1 cellular context compared by ENCODE assay signal in the genomic region with DNA sequence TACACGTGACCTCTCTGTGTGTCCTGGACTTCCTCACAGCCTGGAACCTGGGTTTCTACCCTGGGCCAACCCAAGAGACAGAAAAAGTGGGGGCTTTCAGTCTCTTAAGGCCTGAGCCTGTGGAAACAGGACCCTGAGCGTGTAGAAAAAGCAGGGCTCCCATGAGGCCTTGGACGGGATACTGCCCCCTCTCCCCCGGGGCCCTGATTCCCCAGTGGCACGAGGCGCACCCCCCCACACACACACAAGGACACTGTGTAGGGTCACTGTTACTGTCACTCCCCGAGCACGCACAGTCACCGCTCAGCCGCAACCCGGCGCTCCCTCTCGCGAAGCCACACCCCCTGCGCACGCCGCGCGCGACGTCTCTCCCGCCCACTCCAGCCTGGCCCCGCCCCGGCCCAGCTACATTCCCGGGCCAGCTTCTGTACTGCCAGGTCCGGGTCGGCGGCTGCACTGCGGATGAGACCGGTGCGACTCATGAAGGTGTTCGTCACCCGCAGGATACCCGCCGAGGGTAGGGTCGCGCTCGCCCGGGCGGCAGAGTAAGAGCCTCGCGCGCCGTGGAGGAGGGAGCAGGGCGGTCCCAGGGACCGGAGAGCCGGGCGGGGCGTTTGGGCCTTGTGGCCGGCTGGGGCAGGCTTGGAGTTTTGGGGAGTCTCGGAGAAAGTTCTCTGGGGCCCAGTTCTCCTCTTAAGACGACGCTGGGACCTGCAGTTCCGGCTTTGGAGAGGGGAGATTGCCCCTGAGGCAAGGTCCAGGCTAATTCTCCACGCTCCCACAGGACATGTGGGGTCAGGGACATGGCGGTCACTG.
TF ChIP-seq lines count a peak whose summit lies in the region.

Gene GRHPR (plus strand): TSS at position 408 of the 816 bp plus-strand sequence. CDS start 55 bp downstream, at position 463.

TF ChIP-seq in HepG2, 621 proteins besides CTCF, POLR2A, EP300 and RAD21 (continued from another document and continues in another):
- TF ChIP-seq CAMTA2 (CRISPR knock-in tag; IDR thresholded peaks at IDR 0.05; ENCODE audit: borderline replicate concordance) (peak; percentile 50; the same call in 1 of the 2 replicates), MBNL3 (CRISPR knock-in tag; conservative IDR thresholded peaks at IDR 0.05) (no peak), HNRNPK (IDR thresholded peaks at IDR 0.05; ENCODE audit: low read depth, low read length, poor library complexity, severe bottlenecking) (no peak), MAFF (IDR thresholded peaks at IDR 0.05; ENCODE audit: low read depth, low read length) (no peak), GPN1 (CRISPR knock-in tag; IDR thresholded peaks at IDR 0.05; ENCODE audit: borderline replicate concordance) (no peak), ZNF660 (CRISPR knock-in tag; IDR thresholded peaks at IDR 0.05; ENCODE audit: borderline replicate concordance, low read depth) (no peak), ARHGAP35 (CRISPR knock-in tag; IDR thresholded peaks at IDR 0.05; ENCODE audit: borderline replicate concordance) (0 out of 2 replicates have a peak, but pooled peaks have one; percentile 67), RCOR2 (CRISPR knock-in tag; IDR thresholded peaks at IDR 0.05) (no peak), GMEB1 (CRISPR knock-in tag; IDR thresholded peaks at IDR 0.05; ENCODE audit: borderline replicate concordance) (peak; percentile 98), ZNF136 (CRISPR knock-in tag; IDR thresholded peaks at IDR 0.05; ENCODE audit: low read depth) (no peak), YEATS4 (CRISPR knock-in tag; IDR thresholded peaks at IDR 0.05; ENCODE audit: borderline replicate concordance) (peak; percentile 77), DRAP1 (CRISPR knock-in tag; IDR thresholded peaks at IDR 0.05) (peak; percentile 72), SKI (IDR thresholded peaks at IDR 0.05; ENCODE audit: partially characterized antibody) (peak; percentile 29), ZNF761 (CRISPR knock-in tag; conservative IDR thresholded peaks at IDR 0.05) (peak; percentile 89), ZNF580 (CRISPR knock-in tag; IDR thresholded peaks at IDR 0.05; ENCODE audit: borderline replicate concordance, low read depth) (no peak), KAT8 (CRISPR knock-in tag; IDR thresholded peaks at IDR 0.05) (peak; percentile 74), KAT2B (IDR thresholded peaks at IDR 0.05; ENCODE audit: borderline replicate concordance, low read depth, low read length) (no peak), ZNF143 (CRISPR knock-in tag; IDR thresholded peaks at IDR 0.05) (peak; percentile 44; the same call in 1 of the 2 replicates), ZNF235 (CRISPR knock-in tag; IDR thresholded peaks at IDR 0.05; ENCODE audit: borderline replicate concordance) (no peak), KLF15 (CRISPR knock-in tag; IDR thresholded peaks at IDR 0.05; ENCODE audit: borderline replicate concordance) (0 out of 2 replicates have a peak, but pooled peaks have one; percentile 55), ZNF567 (CRISPR knock-in tag; IDR thresholded peaks at IDR 0.05; ENCODE audit: borderline replicate concordance) (no peak; the same call in 1 of the 2 replicates), ZKSCAN1 (IDR thresholded peaks at IDR 0.05; ENCODE audit: low read length) (no peak), GZF1 (CRISPR knock-in tag; IDR thresholded peaks at IDR 0.05) (no peak), FOXM1 (CRISPR knock-in tag; IDR thresholded peaks at IDR 0.05) (0 out of 2 replicates have a peak, but pooled peaks have one; percentile 13), PHF8 (CRISPR knock-in tag; IDR thresholded peaks at IDR 0.05) (peak; percentile 98), ZNF451 (CRISPR knock-in tag; IDR thresholded peaks at IDR 0.05) (no peak), DR1 (CRISPR knock-in tag; IDR thresholded peaks at IDR 0.05) (peak; percentile 84), GATA4 (IDR thresholded peaks at IDR 0.05; ENCODE audit: borderline replicate concordance, low read depth) (peak; percentile 65), RNF2 (conservative IDR thresholded peaks at IDR 0.05; ENCODE audit: low read depth) (no peak), MXD3 (CRISPR knock-in tag; IDR thresholded peaks at IDR 0.05) (no peak), MXD1 (CRISPR knock-in tag; IDR thresholded peaks at IDR 0.05) (peak; percentile 66; the same call in 1 of the 2 replicates), TAF15 (IDR thresholded peaks at IDR 0.05; ENCODE audit: low read depth, low read length, poor library complexity, severe bottlenecking) (peak; percentile 31), ZNF460 (CRISPR knock-in tag; IDR thresholded peaks at IDR 0.05; ENCODE audit: borderline replicate concordance) (no peak), ARNTL (CRISPR knock-in tag; IDR thresholded peaks at IDR 0.05) (peak; percentile 90), ZNF710 (CRISPR knock-in tag; IDR thresholded peaks at IDR 0.05; ENCODE audit: borderline replicate concordance) (peak; percentile 55; the same call in 1 of the 2 replicates), NR0B2 (CRISPR knock-in tag; IDR thresholded peaks at IDR 0.05) (no peak; the same call in 1 of the 2 replicates), TP53 (CRISPR knock-in tag; conservative IDR thresholded peaks at IDR 0.05) (no peak), ELF3 (CRISPR knock-in tag; IDR thresholded peaks at IDR 0.05) (no peak), MBD4 (IDR thresholded peaks at IDR 0.05; ENCODE audit: borderline replicate concordance, low read length) (no peak), PHF20 (CRISPR knock-in tag; IDR thresholded peaks at IDR 0.05) (peak; percentile 62), ZMYM4 (CRISPR knock-in tag; IDR thresholded peaks at IDR 0.05) (peak; percentile 52; the same call in 1 of the 2 replicates), NFKBIZ (CRISPR knock-in tag; IDR thresholded peaks at IDR 0.05) (no peak), PAXIP1 (CRISPR knock-in tag; conservative IDR thresholded peaks at IDR 0.05) (peak; percentile 69), KDM5A (IDR thresholded peaks at IDR 0.05; ENCODE audit: borderline replicate concordance, low read length) (peak; percentile 43; the same call in 1 of the 2 replicates)
- TF ChIP-seq, protein P1, sequence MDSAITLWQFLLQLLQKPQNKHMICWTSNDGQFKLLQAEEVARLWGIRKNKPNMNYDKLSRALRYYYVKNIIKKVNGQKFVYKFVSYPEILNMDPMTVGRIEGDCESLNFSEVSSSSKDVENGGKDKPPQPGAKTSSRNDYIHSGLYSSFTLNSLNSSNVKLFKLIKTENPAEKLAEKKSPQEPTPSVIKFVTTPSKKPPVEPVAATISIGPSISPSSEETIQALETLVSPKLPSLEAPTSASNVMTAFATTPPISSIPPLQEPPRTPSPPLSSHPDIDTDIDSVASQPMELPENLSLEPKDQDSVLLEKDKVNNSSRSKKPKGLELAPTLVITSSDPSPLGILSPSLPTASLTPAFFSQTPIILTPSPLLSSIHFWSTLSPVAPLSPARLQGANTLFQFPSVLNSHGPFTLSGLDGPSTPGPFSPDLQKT (CRISPR knock-in tag; IDR thresholded peaks at IDR 0.05; ENCODE audit: borderline replicate concordance) = no peak
- TF ChIP-seq, protein P2, sequence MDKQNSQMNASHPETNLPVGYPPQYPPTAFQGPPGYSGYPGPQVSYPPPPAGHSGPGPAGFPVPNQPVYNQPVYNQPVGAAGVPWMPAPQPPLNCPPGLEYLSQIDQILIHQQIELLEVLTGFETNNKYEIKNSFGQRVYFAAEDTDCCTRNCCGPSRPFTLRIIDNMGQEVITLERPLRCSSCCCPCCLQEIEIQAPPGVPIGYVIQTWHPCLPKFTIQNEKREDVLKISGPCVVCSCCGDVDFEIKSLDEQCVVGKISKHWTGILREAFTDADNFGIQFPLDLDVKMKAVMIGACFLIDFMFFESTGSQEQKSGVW (CRISPR knock-in tag; IDR thresholded peaks at IDR 0.05; ENCODE audit: borderline replicate concordance) = no peak
- TF ChIP-seq, protein P3, sequence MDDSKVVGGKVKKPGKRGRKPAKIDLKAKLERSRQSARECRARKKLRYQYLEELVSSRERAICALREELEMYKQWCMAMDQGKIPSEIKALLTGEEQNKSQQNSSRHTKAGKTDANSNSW (CRISPR knock-in tag; IDR thresholded peaks at IDR 0.05; ENCODE audit: borderline replicate concordance) = no peak
- TF ChIP-seq, protein P4, sequence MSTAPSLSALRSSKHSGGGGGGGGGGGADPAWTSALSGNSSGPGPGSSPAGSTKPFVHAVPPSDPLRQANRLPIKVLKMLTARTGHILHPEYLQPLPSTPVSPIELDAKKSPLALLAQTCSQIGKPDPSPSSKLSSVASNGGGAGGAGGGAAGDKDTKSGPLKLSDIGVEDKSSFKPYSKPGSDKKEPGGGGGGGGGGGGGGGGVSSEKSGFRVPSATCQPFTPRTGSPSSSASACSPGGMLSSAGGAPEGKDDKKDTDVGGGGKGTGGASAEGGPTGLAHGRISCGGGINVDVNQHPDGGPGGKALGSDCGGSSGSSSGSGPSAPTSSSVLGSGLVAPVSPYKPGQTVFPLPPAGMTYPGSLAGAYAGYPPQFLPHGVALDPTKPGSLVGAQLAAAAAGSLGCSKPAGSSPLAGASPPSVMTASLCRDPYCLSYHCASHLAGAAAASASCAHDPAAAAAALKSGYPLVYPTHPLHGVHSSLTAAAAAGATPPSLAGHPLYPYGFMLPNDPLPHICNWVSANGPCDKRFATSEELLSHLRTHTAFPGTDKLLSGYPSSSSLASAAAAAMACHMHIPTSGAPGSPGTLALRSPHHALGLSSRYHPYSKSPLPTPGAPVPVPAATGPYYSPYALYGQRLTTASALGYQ (CRISPR knock-in tag; IDR thresholded peaks at IDR 0.05) = 0 out of 2 replicates have a peak, but pooled peaks have one; percentile 37
